2 cellular contexts compared by ENCODE assay signal in genomic region chr14:79117561-79117960, GRCh38.
A peak's percentile ranks its signal among the peaks of the same experiment; 100 is the strongest.
TF ChIP-seq lines count a peak whose summit lies in the region.

No MANE protein-coding gene starts in this region.

TF ChIP-seq in IMR-90, 13 proteins besides CTCF, POLR2A, EP300 and RAD21:
- TF ChIP-seq NFE2L2 (IDR thresholded peaks at IDR 0.05; ENCODE audit: low read depth, low read length) (no peak), SMC3 (IDR thresholded peaks at IDR 0.05; ENCODE audit: low read depth, low read length) (no peak), MXI1 (IDR thresholded peaks at IDR 0.05; ENCODE audit: borderline replicate concordance, low read depth, low read length) (no peak), BHLHE40 (IDR thresholded peaks at IDR 0.05; ENCODE audit: low read depth, low read length) (no peak), CEBPB (IDR thresholded peaks at IDR 0.05; ENCODE audit: low read depth, low read length) (no peak), CHD1 (IDR thresholded peaks at IDR 0.05; ENCODE audit: low read depth, low read length) (no peak), RCOR1 (IDR thresholded peaks at IDR 0.05; ENCODE audit: insufficient replicate concordance, low read length) (no peak), RFX5 (IDR thresholded peaks at IDR 0.05; ENCODE audit: low read depth, low read length) (no peak), MAZ (IDR thresholded peaks at IDR 0.05; ENCODE audit: borderline replicate concordance, low read depth, low read length) (no peak), FOS (IDR thresholded peaks at IDR 0.05; ENCODE audit: low read depth, low read length) (no peak), MAFK (IDR thresholded peaks at IDR 0.05; ENCODE audit: low read depth, low read length) (no peak)
- TF ChIP-seq, protein P1, sequence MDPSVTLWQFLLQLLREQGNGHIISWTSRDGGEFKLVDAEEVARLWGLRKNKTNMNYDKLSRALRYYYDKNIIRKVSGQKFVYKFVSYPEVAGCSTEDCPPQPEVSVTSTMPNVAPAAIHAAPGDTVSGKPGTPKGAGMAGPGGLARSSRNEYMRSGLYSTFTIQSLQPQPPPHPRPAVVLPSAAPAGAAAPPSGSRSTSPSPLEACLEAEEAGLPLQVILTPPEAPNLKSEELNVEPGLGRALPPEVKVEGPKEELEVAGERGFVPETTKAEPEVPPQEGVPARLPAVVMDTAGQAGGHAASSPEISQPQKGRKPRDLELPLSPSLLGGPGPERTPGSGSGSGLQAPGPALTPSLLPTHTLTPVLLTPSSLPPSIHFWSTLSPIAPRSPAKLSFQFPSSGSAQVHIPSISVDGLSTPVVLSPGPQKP (IDR thresholded peaks at IDR 0.05; ENCODE audit: borderline replicate concordance, low read depth, low read length), result no peak
- TF ChIP-seq, protein P2, sequence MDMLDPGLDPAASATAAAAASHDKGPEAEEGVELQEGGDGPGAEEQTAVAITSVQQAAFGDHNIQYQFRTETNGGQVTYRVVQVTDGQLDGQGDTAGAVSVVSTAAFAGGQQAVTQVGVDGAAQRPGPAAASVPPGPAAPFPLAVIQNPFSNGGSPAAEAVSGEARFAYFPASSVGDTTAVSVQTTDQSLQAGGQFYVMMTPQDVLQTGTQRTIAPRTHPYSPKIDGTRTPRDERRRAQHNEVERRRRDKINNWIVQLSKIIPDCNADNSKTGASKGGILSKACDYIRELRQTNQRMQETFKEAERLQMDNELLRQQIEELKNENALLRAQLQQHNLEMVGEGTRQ (IDR thresholded peaks at IDR 0.05; ENCODE audit: low read depth, low read length), result no peak

TF ChIP-seq in neural cell, 6 proteins besides CTCF, POLR2A, EP300 and RAD21:
- TF ChIP-seq SMC3 (conservative IDR thresholded peaks at IDR 0.05; ENCODE audit: poor library complexity) (no peak), REST (IDR thresholded peaks at IDR 0.05; ENCODE audit: borderline replicate concordance) (no peak), POLR2AphosphoS5 (IDR thresholded peaks at IDR 0.05) (peak; percentile 73)
